Comparison of ENCODE assay signal across 8 cellular contexts in the genomic region with DNA sequence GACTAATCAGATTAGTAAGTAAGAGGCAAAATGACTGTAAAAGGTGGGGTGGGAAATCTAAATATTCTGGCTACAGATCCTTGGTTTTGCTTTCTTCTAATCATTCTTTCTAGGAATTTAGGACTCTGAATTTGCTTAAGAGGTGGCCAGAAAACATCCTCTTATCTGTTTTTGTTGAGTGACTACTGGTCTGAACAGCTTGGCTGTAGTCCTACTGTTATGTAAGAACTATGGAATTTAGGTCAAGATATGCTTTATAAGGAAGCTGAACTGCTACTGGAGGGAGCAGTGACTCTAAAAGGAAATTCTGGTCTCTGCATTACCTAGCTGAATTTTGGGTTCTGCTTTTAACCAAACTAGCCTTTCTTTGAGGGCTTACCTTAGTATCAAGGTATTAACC.
DNase-seq lines count a peak whose midpoint lies in the region; ATAC-seq lines count a peak whose summit lies in the region.

No MANE protein-coding gene starts in this region.

- peaks cover 47% of the 10 kb centered on the region for H3K36me3 Mint-ChIP-seq in stimulated activated memory B cell treated with anti-CD40 and anti-IgM and Interleukin-4, amounts not matched to agents 10 μg/mL and 1 μg/mL and 100 μg/mL, for 72 hours

- peak; percentile 77 for DNase-seq in HCEC 1CT
- peak; percentile 86 for DNase-seq in astrocyte of the hippocampus (ENCODE audit: low read depth, low spot score)
- peak; percentile 89 for DNase-seq in iris pigment epithelial cell (ENCODE audit: low read depth)
- DNase-seq in NCI-H510A (lab: John Stamatoyannopoulos, UW): no peak
- no peak for DNase-seq in activated CD8-positive, alpha-beta memory T cell treated with anti-CD3 and anti-CD28 coated beads for 24 hours
- DNase-seq in activated effector memory CD4-positive, alpha-beta T cell treated with anti-CD3 and anti-CD28 coated beads, Interleukin-2, amount 50 U/mL, for 16 hours: no peak

- no peak for ATAC-seq in stimulated activated memory B cell treated with anti-CD40 and anti-IgM and Interleukin-4, amounts not matched to agents 10 μg/mL and 1 μg/mL and 100 μg/mL, for 72 hours
- no peak for ATAC-seq in GM21737 (IDR thresholded peaks at IDR 0.05; ENCODE audit: unreplicated experiment)

- H3K9me3 Mint-ChIP-seq in stimulated activated memory B cell treated with anti-CD40 and anti-IgM and Interleukin-4, amounts not matched to agents 10 μg/mL and 1 μg/mL and 100 μg/mL, for 72 hours: no peaks in the 10 kb centered on the region

- H3K4me1 Mint-ChIP-seq in stimulated activated memory B cell treated with anti-CD40 and anti-IgM and Interleukin-4, amounts not matched to agents 10 μg/mL and 1 μg/mL and 100 μg/mL, for 72 hours: no peaks in the 10 kb centered on the region

- peak overlapping the region; percentile 7 for H3K27ac Mint-ChIP-seq in stimulated activated memory B cell treated with anti-CD40 and anti-IgM and Interleukin-4, amounts not matched to agents 10 μg/mL and 1 μg/mL and 100 μg/mL, for 72 hours

- H3K4me3 Mint-ChIP-seq in stimulated activated memory B cell treated with anti-CD40 and anti-IgM and Interleukin-4, amounts not matched to agents 10 μg/mL and 1 μg/mL and 100 μg/mL, for 72 hours: no peak overlapping the region

- H3K27me3 Mint-ChIP-seq in stimulated activated memory B cell treated with anti-CD40 and anti-IgM and Interleukin-4, amounts not matched to agents 10 μg/mL and 1 μg/mL and 100 μg/mL, for 72 hours: no peaks in the 10 kb centered on the region

Comparison
In these comparisons a context has a peak if more than half of its experiments do, and no peak if none do; other contexts are left out.
1. DNase-seq: peak in HCEC 1CT (single experiment), astrocyte of the hippocampus (single experiment) and iris pigment epithelial cell (single experiment); none in NCI-H510A (single experiment), activated CD8-positive, alpha-beta memory T cell treated with anti-CD3 and anti-CD28 coated beads for 24 hours (single experiment) and activated effector memory CD4-positive, alpha-beta T cell treated with anti-CD3 and anti-CD28 coated beads, Interleukin-2, amount 50 U/mL, for 16 hours (single experiment).